Comparison of ENCODE assay signal across 15 cellular contexts in the genomic region with DNA sequence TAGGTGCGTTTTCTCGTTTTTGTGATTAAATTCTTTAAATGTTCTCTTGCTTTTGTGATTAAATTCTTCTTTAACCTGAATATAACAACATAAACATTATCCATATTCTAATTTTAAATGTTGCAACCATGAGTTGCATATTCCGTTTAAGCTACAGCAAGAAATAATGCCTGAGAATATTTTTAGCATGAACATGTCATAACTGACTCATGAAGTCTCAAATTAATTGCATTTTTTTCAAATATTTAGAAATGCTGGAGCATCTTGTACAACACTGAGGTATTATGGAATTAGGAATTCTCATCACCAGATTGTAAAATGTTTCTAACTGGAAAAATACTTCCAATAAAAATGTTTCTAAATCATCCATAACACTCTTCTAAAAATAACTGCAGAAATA. TPM values are rescaled to one million over a fixed set of nuclear protein-coding genes. Genes with fewer than 3 reads are reported as not detected.
A peak's percentile ranks its signal among the peaks of the same experiment; 100 is the strongest.
DNase-seq lines count a peak whose midpoint lies in the region; ATAC-seq, FAIRE-seq and TF ChIP-seq lines count a peak whose summit lies in the region.
"Had no signal": no experiment of that assay in that cellular context is flagged by ENCODE, and none has a peak within 500 bp of the region (broad histone marks: within the 10 kb centered on the region; RNA-seq: fewer than 3 reads in every experiment).

No MANE protein-coding gene starts in this region.

- BruUV-seq in HepG2 (replicated peaks; lab: Mats Ljungman, UMichigan): TSS peak; percentile 1

- no peak for ATAC-seq in HepG2
- ATAC-seq in right lobe of liver: no peak
- ATAC-seq in foreskin keratinocyte: peak; percentile 44
- ATAC-seq in left colon: no peak
- ATAC-seq: T-cell, WTC11 had no signal

- H3K36me3 ChIP-seq in HepG2 (replicated peaks in 1 of 2; ENCODE audit: control insufficient read depth in 1 of 2, insufficient read depth in 2 of 2, low read length in 2 of 2): peaks cover 0 to 2% of the 10 kb centered on the region in 2 experiments; a peak in 4 of 5 replicates
- no peaks in the 10 kb centered on the region for H3K36me3 ChIP-seq in right lobe of liver
- H3K36me3 ChIP-seq in vagina: no peaks in the 10 kb centered on the region
- H3K36me3 ChIP-seq in colonic mucosa: no peaks in the 10 kb centered on the region
- H3K36me3 ChIP-seq: neutrophil had no signal

- no peak for TF ChIP-seq CTCF in HepG2 (CRISPR knock-in tag; IDR thresholded peaks at IDR 0.05)
- TF ChIP-seq CTCF in right lobe of liver (IDR thresholded peaks at IDR 0.05): no peak
- TF ChIP-seq CTCF in foreskin keratinocyte (conservative IDR thresholded peaks at IDR 0.05): no peak
- no peak for TF ChIP-seq CTCF in vagina (IDR thresholded peaks at IDR 0.05)
- no peak for TF ChIP-seq CTCF in colonic mucosa (IDR thresholded peaks at IDR 0.05)

- TF ChIP-seq POLR2A in HepG2 (IDR thresholded peaks at IDR 0.05; ENCODE audit: insufficient read depth in 1 of 2, low read depth in 2 of 2, low read length in 2 of 2): no peak
- no peak for TF ChIP-seq POLR2A in right lobe of liver (IDR thresholded peaks at IDR 0.05)
- TF ChIP-seq POLR2A in vagina (IDR thresholded peaks at IDR 0.05): no peak

- no peaks in the 10 kb centered on the region for H3K9me3 ChIP-seq in HepG2 (ENCODE audit: low read length)
- no peaks in the 10 kb centered on the region for H3K9me3 ChIP-seq in right lobe of liver
- H3K9me3 ChIP-seq in vagina: no peaks in the 10 kb centered on the region
- no peaks in the 10 kb centered on the region for H3K9me3 ChIP-seq in colonic mucosa
- H3K9me3 ChIP-seq: neutrophil had no signal

- peaks cover 94% of the 10 kb centered on the region for H3K79me2 ChIP-seq in HepG2 (ENCODE audit: insufficient read depth, low read length)

- DNase-seq in HepG2 (ENCODE audit: low spot score) (no peak), right lobe of liver (no peak), amniotic epithelial cell (ENCODE audit: low read depth) (peak; percentile 67), foreskin keratinocyte (peak in 1 of 2 donors; percentile 41), vagina (ENCODE audit: extremely low spot score in 2 of 2) (no peak), colonic mucosa (no peak), NCI-H1436 (lab: John Stamatoyannopoulos, UW) (no peak), left colon (no peak)
- DNase-seq: ACHN; activated naive CD4-positive, alpha-beta T cell treated with anti-CD3 and anti-CD28 coated beads, Interleukin-2, amount 50 U/mL, for 16 hours; NCI-H1092 treated with DMSO at 0.1 percent for 48 hours; PC-9; T-cell had no signal

- intact Hi-C loops in HepG2 (cut with micrococcal nuclease; ENCODE audit: unreplicated experiment) (no loop called here), right lobe of liver (cut with DNase I) (no loop called here), vagina (cut with DNase I) (no loop called here), colonic mucosa (cut with DNase I) (loop anchor here (10.0 kb wide), 1 partner anchor 95 kb away; no protein-coding TSS in a partner anchor), left colon (cut with DNase I, micrococcal nuclease) (loop anchor here in 1 of 2 donors (10.0 kb wide), 1 partner anchor 95 kb away; no protein-coding TSS in a partner anchor)

- POLR2A ChIA-PET in HepG2 (lab: Yijun Ruan, JAX): no interaction called here

- H3K9ac ChIP-seq in HepG2 (ENCODE audit: insufficient read depth, low read depth, low read length): no peak overlapping the region
- H3K9ac ChIP-seq in colonic mucosa (ENCODE audit: low read depth in 2 of 2, low read length in 2 of 2): no peak overlapping the region

- no peak overlapping the region for H3K4me2 ChIP-seq in HepG2 (ENCODE audit: low read depth, low read length)
- H3K4me2 ChIP-seq: PC-9 had no signal

- 86% methylated on average over 3 of the region's 3 CpGs for WGBS in HepG2 (ENCODE audit: low lambda C conversion rate)
- WGBS in right lobe of liver (ENCODE audit: insufficient coverage, low coverage, low lambda C conversion rate, missing lambda C conversion rate): 50% methylated on average over 3 of the region's 3 CpGs

- in situ Hi-C loops in HepG2 (cut with HindIII; ENCODE audit: extremely low pct_ligation_motif_present, low pct_unique_long_range_greater_than_20kb): no loop called here

- H2AFZ ChIP-seq in HepG2 (ENCODE audit: low read length): no peak overlapping the region
- H2AFZ ChIP-seq: PC-9 had no signal

- CTCF ChIA-PET in HepG2 (lab: Yijun Ruan, JAX; ENCODE audit: low intra/inter-chr PET ratio, low total read pairs): no interaction called here

- H3K4me1 ChIP-seq in HepG2 (ENCODE audit: insufficient read depth, low read length) (peaks cover 84% of the 10 kb centered on the region), right lobe of liver (peaks cover 0 to 30% (median 9%) of the 10 kb centered on the region in 4 donors), foreskin keratinocyte (peaks cover 11% of the 10 kb centered on the region), vagina (peaks cover 35% of the 10 kb centered on the region), colonic mucosa (no peaks in the 10 kb centered on the region)

- H3K27me3 ChIP-seq in HepG2 (ENCODE audit: control insufficient read depth in 1 of 2, insufficient read depth in 2 of 2, low read length in 2 of 2): no peaks in the 10 kb centered on the region
- H3K27me3 ChIP-seq in right lobe of liver: no peaks in the 10 kb centered on the region
- no peaks in the 10 kb centered on the region for H3K27me3 ChIP-seq in foreskin keratinocyte
- H3K27me3 ChIP-seq in vagina: no peaks in the 10 kb centered on the region
- no peaks in the 10 kb centered on the region for H3K27me3 ChIP-seq in colonic mucosa
- H3K27me3 ChIP-seq: neutrophil had no signal

- H4K20me1 ChIP-seq in HepG2 (ENCODE audit: insufficient read depth, low read length): peaks cover 93% of the 10 kb centered on the region

- H3K27ac ChIP-seq in HepG2 (ENCODE audit: extremely low read length, insufficient read depth, low read length) (no peak overlapping the region), right lobe of liver (no peak overlapping the region), foreskin keratinocyte (no peak overlapping the region), vagina (peak overlapping the region; percentile 12), colonic mucosa (no peak overlapping the region)
- H3K27ac ChIP-seq: neutrophil, PC-9 had no signal

- TF ChIP-seq EP300 in HepG2 (IDR thresholded peaks at IDR 0.05; ENCODE audit: low read depth in 2 of 2, low read length in 2 of 2): no peak
- TF ChIP-seq EP300 in HepG2 (CRISPR knock-in tag; IDR thresholded peaks at IDR 0.05; ENCODE audit: borderline replicate concordance): no peak

- TF ChIP-seq RAD21 in HepG2 (CRISPR knock-in tag; IDR thresholded peaks at IDR 0.05): no peak

- no peak for FAIRE-seq in HepG2 (lab: Jason Lieb, UNC)

- no peak overlapping the region; a peak in 1 of 6 replicates for H3K4me3 ChIP-seq in HepG2 (replicated peaks in 1 of 3; ENCODE audit: insufficient read depth in 1 of 3, low read depth in 2 of 3, low read length in 3 of 3)
- H3K4me3 ChIP-seq in right lobe of liver: no peak overlapping the region
- H3K4me3 ChIP-seq in vagina: peak overlapping the region in 1 of 2 donors; percentile 10
- no peak overlapping the region for H3K4me3 ChIP-seq in colonic mucosa
- H3K4me3 ChIP-seq: PC-9 had no signal

TF ChIP-seq in HepG2, 621 proteins besides CTCF, POLR2A, EP300 and RAD21 (continues in another document):
- TF ChIP-seq RFX1 (IDR thresholded peaks at IDR 0.05): no peak
- no peak for TF ChIP-seq ZBTB25 (CRISPR knock-in tag; IDR thresholded peaks at IDR 0.05)

RNA-seq across cellular contexts. Expression of gene ROCK2, which starts 14.7 kb away (rescaled TPM):
- 119 and 174 TPM in 2 replicates for total RNA-seq in HepG2 (2016; rRNA removed; fragmentation: Illumina TruSeq; extraction: Trizol)
- 13.0 and 13.5 TPM in 2 replicates for total RNA-seq in HepG2 (2016; cell fraction: cytosol; rRNA removed; fragmentation: Illumina TruSeq; extraction: Trizol; ENCODE audit: low read depth)
- 112 and 164 TPM in 2 replicates for total RNA-seq in HepG2 (2016; cell fraction: insoluble cytoplasmic fraction; rRNA removed; fragmentation: Illumina TruSeq; extraction: Trizol)
- total RNA-seq in HepG2 (2016; cell fraction: membrane; rRNA removed; fragmentation: Illumina TruSeq; extraction: Trizol): 35.2 and 39.5 TPM in 2 replicates
- 134 and 149 TPM in 2 replicates for total RNA-seq in HepG2 (2016; cell fraction: nucleus; rRNA removed; fragmentation: Illumina TruSeq; extraction: Trizol)
- 31.9 and 38.1 TPM in 2 replicates for polyA plus RNA-seq in HepG2 (2011; rRNA removed)
- polyA plus RNA-seq in HepG2 (2011; cell fraction: cytosol; rRNA removed): 14.6 and 24.9 TPM in 2 replicates
- polyA plus RNA-seq in HepG2 (2011; cell fraction: nucleus; rRNA removed): 19.3 and 29.4 TPM in 2 replicates
- 62.4 and 98.0 TPM in 2 replicates for polyA plus RNA-seq in HepG2 (2012)
- 1.6 and 1.8 TPM in 2 replicates for polyA plus RNA-seq in HepG2 (2016; cell fraction: cytosol; fragmentation: Illumina TruSeq; extraction: Trizol; ENCODE audit: low read depth)
- polyA plus RNA-seq in HepG2 (2016; cell fraction: insoluble cytoplasmic fraction; fragmentation: Illumina TruSeq; extraction: Trizol; ENCODE audit: low read depth): 87.7 and 90.4 TPM in 2 replicates
- 6.9 and 8.4 TPM in 2 replicates for polyA plus RNA-seq in HepG2 (2016; cell fraction: membrane; fragmentation: Illumina TruSeq; extraction: Trizol; ENCODE audit: low read depth)
- polyA plus RNA-seq in HepG2 (2016; cell fraction: nucleus; fragmentation: Illumina TruSeq; extraction: Trizol; ENCODE audit: insufficient read depth, low read depth): 77.5 and 87.9 TPM in 2 replicates
- polyA minus RNA-seq in HepG2 (2011; rRNA and poly(A)+ RNA removed; ENCODE audit: low replicate concordance): 17.3 and 25.8 TPM in 2 replicates
- 82.6 and 95.3 TPM in 2 replicates for polyA minus RNA-seq in HepG2 (2011; cell fraction: cytosol; rRNA and poly(A)+ RNA removed)
- polyA minus RNA-seq in HepG2 (2011; cell fraction: nucleus; rRNA and poly(A)+ RNA removed): 275 and 284 TPM in 2 replicates
- total RNA-seq in right lobe of liver: 10 to 100 TPM; 11.6 to 23.9 (median 19.8) TPM
- total RNA-seq in foreskin keratinocyte: 31.2 and 32.6 TPM in 2 replicates
- polyA plus RNA-seq in foreskin keratinocyte: 3.8 and 4.9 TPM in 2 replicates
- total RNA-seq in vagina: 49.4 TPM
- total RNA-seq in colonic mucosa: 10 to 100 TPM; 62.7 to 80.9 TPM
- total RNA-seq in left colon: 10 to 100 TPM; 78.4 to 90.9 TPM
